In the genomic region with DNA sequence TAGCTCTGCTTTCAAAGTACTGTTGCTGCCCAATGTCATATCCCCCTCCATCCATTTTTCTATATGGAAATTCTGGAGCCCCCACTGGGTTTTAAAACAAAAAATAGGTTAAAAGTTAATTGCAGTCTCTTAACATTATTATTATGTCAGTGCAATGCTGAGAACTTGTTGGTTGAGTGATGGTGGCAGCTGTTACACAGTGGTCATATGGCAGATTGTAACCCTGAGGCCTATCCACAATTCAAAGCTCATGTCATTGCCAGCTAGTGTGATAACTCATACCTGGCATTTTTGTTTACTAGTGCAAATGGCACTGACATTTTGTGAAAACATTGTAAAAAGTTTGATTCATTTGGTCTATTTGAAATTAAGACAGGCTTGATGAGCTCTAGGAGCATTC, we compare ENCODE assay signal across 30 cellular contexts.
"Had no signal": no experiment of that assay in that cellular context is flagged by ENCODE, and none has a peak within 500 bp of the region (broad histone marks: within the 10 kb centered on the region; RNA-seq: fewer than 3 reads in every experiment).

No MANE protein-coding gene starts in this region.

- H3K27ac ChIP-seq: left lung, lower lobe of right lung, neural progenitor cell, neutrophil, ovary, right atrium auricular region, right lobe of liver, skin epidermis, stomach, testis, thyroid gland, transverse colon, upper lobe of left lung, vagina had no signal

- H3K4me3 ChIP-seq: left lung, lower lobe of right lung, neural progenitor cell, ovary, right atrium auricular region, right lobe of liver, skin epidermis, stomach, testis, thyroid gland, transverse colon, upper lobe of left lung, vagina had no signal

- H3K4me1 ChIP-seq: left lung, lower lobe of right lung, neural progenitor cell, right atrium auricular region, right lobe of liver, stomach, testis, thyroid gland, transverse colon, upper lobe of left lung, vagina had no signal

- H3K9me3 ChIP-seq: ovary, right lobe of liver, testis, thyroid gland, vagina had no signal

- DNase-seq: hypothalamus; immature natural killer cell; kidney; left colon; left lung; lower lobe of right lung; mammary epithelial cell; mesenchymal stem cell; naive B cell; natural killer cell; nephron progenitor cell; occipital lobe; ovary; right lobe of liver; stimulated activated CD4-positive, alpha-beta T cell treated with anti-CD3 and anti-CD28 coated beads, Interleukin-12 subunit alpha, Interleukin-12 subunit beta, amount 100 ng/mL, for 4 hours; stimulated activated CD4-positive, alpha-beta T cell treated with anti-CD3 and anti-CD28 coated beads, Interleukin-15, amount 100 ng/mL, for 24 hours; stimulated activated CD4-positive, alpha-beta T cell treated with anti-CD3 and anti-CD28 coated beads, Interleukin-2, amount 100 ng/mL, for 24 hours; stimulated activated CD4-positive, alpha-beta T cell treated with anti-CD3 and anti-CD28 coated beads, Interleukin-4, amount 100 ng/mL, for 1 hour; stimulated activated naive B cell treated with anti-CD40 and anti-IgM and Interleukin-4, amounts not matched to agents 10 μg/mL and 1 μg/mL and 100 μg/mL, for 72 hours; stimulated activated naive CD8-positive, alpha-beta T cell treated with anti-CD3 and anti-CD28 coated beads, Interleukin-15, Interleukin-2, amounts not matched to agents 100 U/mL and 50 U/mL, for 24 hours; stomach; testis; thyroid gland; transverse colon; upper lobe of left lung had no signal

- H3K27me3 ChIP-seq: left lung, neural progenitor cell, neutrophil, ovary, right atrium auricular region, right lobe of liver, stomach, testis, thyroid gland, transverse colon, upper lobe of left lung, vagina had no signal

- H3K36me3 ChIP-seq: left lung, lower lobe of right lung, neural progenitor cell, neutrophil, ovary, right atrium auricular region, right lobe of liver, stomach, thyroid gland, transverse colon, upper lobe of left lung, vagina had no signal
